ENCODE assay signal across 1 cellular context in the genomic region with DNA sequence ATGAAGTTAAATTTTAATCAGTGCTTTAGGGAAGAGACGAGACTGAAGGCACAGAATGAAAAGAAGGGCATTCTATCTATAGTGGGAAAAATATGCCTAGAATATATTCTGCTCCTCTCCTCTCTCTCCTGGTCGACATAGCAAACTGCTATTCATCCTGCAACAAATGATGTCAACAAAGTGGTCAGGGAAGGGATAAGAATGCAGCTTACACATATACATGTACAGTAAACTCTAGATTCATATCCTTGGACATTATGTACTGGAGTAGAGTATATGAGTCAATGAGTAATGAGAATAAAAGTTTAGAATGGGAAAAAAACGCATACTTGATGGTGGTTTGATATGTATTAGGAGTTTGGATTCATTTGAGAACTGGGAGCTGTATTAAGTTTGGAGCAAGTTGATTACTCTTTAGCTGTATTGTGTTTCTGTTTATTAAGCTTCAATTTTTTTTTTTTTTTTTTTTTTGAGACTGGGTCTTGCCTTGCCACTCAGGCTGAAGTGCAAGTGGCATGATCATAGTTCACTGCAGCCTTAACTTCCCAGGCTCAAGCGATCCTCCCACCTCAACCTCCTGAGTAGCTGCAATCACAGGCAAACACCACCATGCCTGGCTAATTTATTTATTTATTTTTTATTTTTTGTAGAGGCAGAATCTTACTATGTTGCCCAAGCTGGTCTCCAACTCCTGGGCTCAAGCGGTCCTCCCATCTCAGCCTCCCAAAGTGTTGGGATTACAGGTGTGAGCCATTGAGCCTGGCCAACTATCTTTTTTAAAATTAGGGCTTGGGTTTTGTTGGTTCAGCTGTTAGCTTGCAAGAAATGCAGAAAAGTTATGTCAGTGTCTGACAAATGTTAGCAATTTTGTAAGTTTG.
TF ChIP-seq lines count a peak whose summit lies in the region.

No MANE protein-coding gene starts in this region.

TF ChIP-seq in GM12878, 131 proteins besides CTCF, POLR2A, EP300 and RAD21 (continued from another document):
- TF ChIP-seq, protein P1, sequence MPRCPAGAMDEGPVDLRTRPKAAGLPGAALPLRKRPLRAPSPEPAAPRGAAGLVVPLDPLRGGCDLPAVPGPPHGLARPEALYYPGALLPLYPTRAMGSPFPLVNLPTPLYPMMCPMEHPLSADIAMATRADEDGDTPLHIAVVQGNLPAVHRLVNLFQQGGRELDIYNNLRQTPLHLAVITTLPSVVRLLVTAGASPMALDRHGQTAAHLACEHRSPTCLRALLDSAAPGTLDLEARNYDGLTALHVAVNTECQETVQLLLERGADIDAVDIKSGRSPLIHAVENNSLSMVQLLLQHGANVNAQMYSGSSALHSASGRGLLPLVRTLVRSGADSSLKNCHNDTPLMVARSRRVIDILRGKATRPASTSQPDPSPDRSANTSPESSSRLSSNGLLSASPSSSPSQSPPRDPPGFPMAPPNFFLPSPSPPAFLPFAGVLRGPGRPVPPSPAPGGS (IDR thresholded peaks at IDR 0.05; ENCODE audit: borderline replicate concordance, insufficient read depth, low read depth, low read length, poor library complexity, severe bottlenecking) = peak; percentile 28
- TF ChIP-seq POLR2AphosphoS2 (IDR thresholded peaks at IDR 0.05; ENCODE audit: low read depth, low read length) = peak; percentile 76; the same call in 1 of the 2 replicates
